In the genomic region with DNA sequence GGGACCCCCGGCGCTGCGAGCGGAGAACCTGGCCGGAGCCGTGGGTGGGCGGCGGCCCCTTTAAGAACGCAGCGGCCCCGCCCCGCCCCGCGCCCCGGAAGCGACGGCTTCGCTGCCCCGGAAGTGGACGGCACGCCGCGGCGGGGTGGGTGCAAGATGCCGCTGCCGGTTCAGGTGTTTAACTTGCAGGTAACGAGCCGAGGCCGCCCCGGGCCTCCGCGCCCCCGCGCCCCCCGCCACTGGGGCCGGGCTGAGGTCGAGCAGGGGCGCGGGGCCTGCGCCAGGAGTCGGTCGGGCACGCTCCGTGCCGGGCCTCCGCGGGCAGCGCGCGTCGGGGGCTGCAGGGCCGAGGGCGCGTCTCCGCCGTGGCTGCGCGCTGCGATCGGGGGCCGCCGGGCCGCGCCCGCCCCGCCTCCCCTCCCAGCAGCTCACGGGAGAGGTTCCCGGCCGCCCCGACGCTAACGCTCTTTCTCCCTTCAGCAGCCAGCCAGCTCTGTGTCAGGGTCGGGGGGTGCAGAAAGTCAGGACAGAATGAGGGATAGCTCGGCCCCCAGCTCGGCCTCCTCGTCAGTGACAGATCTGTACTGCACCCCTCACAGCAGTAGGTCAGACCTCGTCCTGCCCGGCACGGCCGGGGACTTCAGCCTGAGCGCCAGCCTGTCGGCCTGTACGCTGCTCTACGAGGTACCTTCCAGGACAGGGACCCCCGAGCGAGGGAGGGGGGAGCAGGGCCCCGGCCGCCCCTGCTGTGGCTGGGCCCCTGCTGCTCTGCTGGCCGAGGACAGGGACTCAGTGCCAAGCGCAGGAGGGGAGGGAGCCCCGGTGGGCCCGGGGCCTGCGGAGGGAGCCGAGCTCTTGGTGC, we compare ENCODE assay signal across 8 cellular contexts. TPM values are rescaled to one million over a fixed set of nuclear protein-coding genes. Genes with fewer than 3 reads are reported as not detected.
DNase-seq lines count a peak whose midpoint lies in the region; ATAC-seq and TF ChIP-seq lines count a peak whose summit lies in the region.

TSS of gene GPS1 (plus strand) at position 123 of the 862 bp plus-strand sequence. CDS start at position 157, 34 bp downstream.
A gene with protein sequence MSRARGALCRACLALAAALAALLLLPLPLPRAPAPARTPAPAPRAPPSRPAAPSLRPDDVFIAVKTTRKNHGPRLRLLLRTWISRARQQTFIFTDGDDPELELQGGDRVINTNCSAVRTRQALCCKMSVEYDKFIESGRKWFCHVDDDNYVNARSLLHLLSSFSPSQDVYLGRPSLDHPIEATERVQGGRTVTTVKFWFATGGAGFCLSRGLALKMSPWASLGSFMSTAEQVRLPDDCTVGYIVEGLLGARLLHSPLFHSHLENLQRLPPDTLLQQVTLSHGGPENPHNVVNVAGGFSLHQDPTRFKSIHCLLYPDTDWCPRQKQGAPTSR (minus strand): TSS at position 36 of the 862 bp plus-strand sequence. CDS start 45 bp downstream, outside the sequence.

- H3K9me2 ChIP-seq in HCT116 (ENCODE audit: insufficient read depth) = no peaks in the 10 kb centered on the region

- WGBS in right lobe of liver (ENCODE audit: insufficient coverage, low coverage, low lambda C conversion rate, missing lambda C conversion rate) = 0% methylated on average over 2 of the region's 94 CpGs

- peaks cover 41% of the 10 kb centered on the region for H3K79me2 ChIP-seq in HCT116 (ENCODE audit: insufficient read depth, low read length)

- ATAC-seq in HCT116 (peak; percentile 83), right lobe of liver (peak; percentile 64 to 73 (median 70)), HG03039 (IDR thresholded peaks at IDR 0.05; ENCODE audit: unreplicated experiment) (no peak)

- peak within 1 kb of the TSS; percentile 100 for H3K4me2 ChIP-seq in HCT116 (ENCODE audit: low read length)

- H3K4me1 ChIP-seq in HCT116 (ENCODE audit: control insufficient read depth in 1 of 2, insufficient read depth in 2 of 2, low read length in 2 of 2) = peaks cover 13 to 34% of the 10 kb centered on the region in 2 experiments; a peak in 3 of 4 replicates
- peaks cover 0 to 23% (median 11%) of the 10 kb centered on the region in 4 donors for H3K4me1 ChIP-seq in right lobe of liver

- RAD21 ChIA-PET in HCT116 (lab: Charles Lee; ENCODE audit: low non-redundant PET in 1 of 2, low total read pairs in 2 of 2, uncharacterized antibody in 2 of 2, unreplicated experiment in 2 of 2) = no interaction called here

- H3K4me3 ChIP-seq in HCT116 (replicated peaks in 1 of 2; ENCODE audit: low read depth in 1 of 2, low read length in 2 of 2) = peak within 1 kb of the TSS; percentile 94 to 99
- peak within 1 kb of the TSS; percentile 62 to 79 (median 66) for H3K4me3 ChIP-seq in right lobe of liver

- TF ChIP-seq POLR2A in HCT116 (IDR thresholded peaks at IDR 0.05; ENCODE audit: borderline replicate concordance, extremely low read depth, insufficient read depth, insufficient read length) (no peak), right lobe of liver (IDR thresholded peaks at IDR 0.05) (peak; percentile 18)

- peaks cover 14 to 42% of the 10 kb centered on the region in 2 experiments; a peak in 2 of 4 replicates for H3K36me3 ChIP-seq in HCT116 (ENCODE audit: control insufficient read depth in 1 of 2, insufficient read depth in 2 of 2, low read length in 2 of 2)
- H3K36me3 ChIP-seq in right lobe of liver = peaks cover 0 to 26% (median under 1%) of the 10 kb centered on the region in 4 donors

- H3K27me3 ChIP-seq in HCT116 (ENCODE audit: insufficient read depth, low read length) (no peaks in the 10 kb centered on the region), right lobe of liver (no peaks in the 10 kb centered on the region)

- H3K9ac ChIP-seq in HCT116 (ENCODE audit: low read length) = peak within 1 kb of the TSS; percentile 89

- TF ChIP-seq CTCF in HCT116 (IDR thresholded peaks at IDR 0.05 in 2 of 3, conservative IDR thresholded peaks at IDR 0.05 in 1 of 3; ENCODE audit: borderline replicate concordance in 1 of 3, insufficient read depth in 1 of 3, low read depth in 2 of 3, low read length in 2 of 3) (no peak), right lobe of liver (IDR thresholded peaks at IDR 0.05) (no peak)

- no peak for TF ChIP-seq RAD21 in HCT116 (IDR thresholded peaks at IDR 0.05; ENCODE audit: low read depth)

- DNase-seq in DMS53 treated with DMSO at 0.1 percent for 48 hours (lab: John Stamatoyannopoulos, UW; ENCODE audit: unreplicated experiment) (peak; percentile 48), HCT116 (ENCODE audit: low read depth, low spot score) (no peak), NCI-H2196 treated with DMSO at 0.1 percent for 48 hours (lab: John Stamatoyannopoulos, UW; ENCODE audit: unreplicated experiment) (peak; percentile 75), dermis blood vessel endothelial cell (peak; percentile 59), right lobe of liver (peak; percentile 83 to 85 (median 85))
- DNase-seq in activated CD4-positive, alpha-beta T cell treated with anti-CD3 and anti-CD28 coated beads, Interleukin-2, amount 50 U/mL, for 1 hour = peak; percentile 80
- DNase-seq in stimulated activated CD4-positive, alpha-beta T cell treated with anti-CD3 and anti-CD28 coated beads, Interleukin-4, amount 100 ng/mL, for 1 hour = peak; percentile 89

- BruUV-seq in HCT116 (replicated peaks; lab: Mats Ljungman, UMichigan) = no TSS peak

- H3K27ac ChIP-seq in HCT116 (ENCODE audit: low read depth, low read length) (peak within 1 kb of the TSS; percentile 81), right lobe of liver (peak within 1 kb of the TSS in 2 of 3 donors; percentile 44 to 76)

- POLR2A ChIA-PET in HCT116 (lab: Charles Lee) = no interaction called here

- no peak within 1 kb of the TSS for H2AFZ ChIP-seq in HCT116 (ENCODE audit: low read depth, low read length, poor library complexity, severe bottlenecking)

- H4K20me1 ChIP-seq in HCT116 (ENCODE audit: insufficient read depth) = no peaks in the 10 kb centered on the region

- intact Hi-C loops in HCT116 (cut with micrococcal nuclease) = no loop called here
- intact Hi-C loops in right lobe of liver (cut with DNase I) = no loop called here

- H3K9me3 ChIP-seq in HCT116 (ENCODE audit: control insufficient read depth in 1 of 2, insufficient read depth in 1 of 2, low read depth in 1 of 2, low read length in 2 of 2) (no peaks in the 10 kb centered on the region), right lobe of liver (no peaks in the 10 kb centered on the region)

- CTCF ChIA-PET in HCT116 (lab: Charles Lee) = interaction anchor here (1.3 kb wide), 1 partner anchor 14 kb away, joined by 5 read pairs; the partner anchor contains the start of gene DCXR

TF ChIP-seq in HCT116, 20 proteins besides CTCF, POLR2A, EP300 and RAD21:
- peak; percentile 73 for TF ChIP-seq YY1 (IDR thresholded peaks at IDR 0.05; ENCODE audit: extremely low read depth, insufficient replicate concordance, low read depth, low read length)
- TF ChIP-seq ZFX (IDR thresholded peaks at IDR 0.05) = peak; percentile 87; the same call in 1 of the 2 replicates
- TF ChIP-seq, protein P1, sequence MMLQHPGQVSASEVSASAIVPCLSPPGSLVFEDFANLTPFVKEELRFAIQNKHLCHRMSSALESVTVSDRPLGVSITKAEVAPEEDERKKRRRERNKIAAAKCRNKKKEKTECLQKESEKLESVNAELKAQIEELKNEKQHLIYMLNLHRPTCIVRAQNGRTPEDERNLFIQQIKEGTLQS (IDR thresholded peaks at IDR 0.05) = no peak
- TF ChIP-seq POLR2AphosphoS5 (IDR thresholded peaks at IDR 0.05; ENCODE audit: low read depth, low read length) = peak; percentile 75
- TF ChIP-seq, protein P2, sequence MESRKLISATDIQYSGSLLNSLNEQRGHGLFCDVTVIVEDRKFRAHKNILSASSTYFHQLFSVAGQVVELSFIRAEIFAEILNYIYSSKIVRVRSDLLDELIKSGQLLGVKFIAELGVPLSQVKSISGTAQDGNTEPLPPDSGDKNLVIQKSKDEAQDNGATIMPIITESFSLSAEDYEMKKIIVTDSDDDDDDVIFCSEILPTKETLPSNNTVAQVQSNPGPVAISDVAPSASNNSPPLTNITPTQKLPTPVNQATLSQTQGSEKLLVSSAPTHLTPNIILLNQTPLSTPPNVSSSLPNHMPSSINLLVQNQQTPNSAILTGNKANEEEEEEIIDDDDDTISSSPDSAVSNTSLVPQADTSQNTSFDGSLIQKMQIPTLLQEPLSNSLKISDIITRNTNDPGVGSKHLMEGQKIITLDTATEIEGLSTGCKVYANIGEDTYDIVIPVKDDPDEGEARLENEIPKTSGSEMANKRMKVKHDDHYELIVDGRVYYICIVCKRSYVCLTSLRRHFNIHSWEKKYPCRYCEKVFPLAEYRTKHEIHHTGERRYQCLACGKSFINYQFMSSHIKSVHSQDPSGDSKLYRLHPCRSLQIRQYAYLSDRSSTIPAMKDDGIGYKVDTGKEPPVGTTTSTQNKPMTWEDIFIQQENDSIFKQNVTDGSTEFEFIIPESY (IDR thresholded peaks at IDR 0.05; ENCODE audit: extremely low read depth, insufficient replicate concordance, low read length) = peak; percentile 43
- no peak for TF ChIP-seq FOSL1 (IDR thresholded peaks at IDR 0.05; ENCODE audit: low read depth)
- peak; percentile 63; the same call in 1 of the 2 replicates for TF ChIP-seq SIN3A (IDR thresholded peaks at IDR 0.05; ENCODE audit: low read depth)
- TF ChIP-seq CEBPB (IDR thresholded peaks at IDR 0.05; ENCODE audit: low read depth) = no peak
- TF ChIP-seq, protein P3, sequence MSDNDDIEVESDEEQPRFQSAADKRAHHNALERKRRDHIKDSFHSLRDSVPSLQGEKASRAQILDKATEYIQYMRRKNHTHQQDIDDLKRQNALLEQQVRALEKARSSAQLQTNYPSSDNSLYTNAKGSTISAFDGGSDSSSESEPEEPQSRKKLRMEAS (IDR thresholded peaks at IDR 0.05) = peak; percentile 92
TF ChIP-seq in HCT116: peak in this region for 6.

RNA-seq across cellular contexts. Expression of gene GPS1, which starts in this region (rescaled TPM):
- total RNA-seq in HCT116 (2021; ENCODE audit: unreplicated experiment) = 205 TPM
- 154 and 156 TPM in 2 replicates for polyA plus RNA-seq in HCT116 (2012)
- 84.2 and 112 TPM in 2 replicates for total RNA-seq in dermis blood vessel endothelial cell
- total RNA-seq in right lobe of liver = 10 to 100 TPM; 46.5 to 93.5 (median 62.1) TPM

RNA-seq across cellular contexts. Expression of the second gene that starts in this region (rescaled TPM):
- 52.0 TPM for total RNA-seq in HCT116 (2021; ENCODE audit: unreplicated experiment)
- polyA plus RNA-seq in HCT116 (2012) = 53.5 and 62.2 TPM in 2 replicates
- total RNA-seq in dermis blood vessel endothelial cell = 22.6 and 34.9 TPM in 2 replicates
- 10 to 100 TPM; 29.9 to 53.3 (median 43.7) TPM for total RNA-seq in right lobe of liver
